8 cellular contexts compared by ENCODE assay signal in genomic region chr1:98046031-98046641, GRCh38.
A peak's percentile ranks its signal among the peaks of the same experiment; 100 is the strongest.
DNase-seq lines count a peak whose midpoint lies in the region; ATAC-seq, FAIRE-seq and TF ChIP-seq lines count a peak whose summit lies in the region.

No MANE protein-coding gene starts in this region.

- no peaks in the 10 kb centered on the region for H3K9me1 ChIP-seq in keratinocyte (ENCODE audit: control insufficient read depth, extremely low read depth, insufficient read depth, low read length)

- peak overlapping the region; percentile 48 for H3K4me3 ChIP-seq in MM.1S (ENCODE audit: low read length)
- H3K4me3 ChIP-seq in astrocyte of the cerebellum (ENCODE audit: low read depth, low read length) = peak overlapping the region; percentile 73
- peak overlapping the region; percentile 74 to 78 (median 75) for H3K4me3 ChIP-seq in keratinocyte (ENCODE audit: control insufficient read depth in 2 of 3, extremely low read depth in 1 of 3, insufficient read depth in 2 of 3, low read depth in 1 of 3, low read length in 3 of 3)

- H2AFZ ChIP-seq in MM.1S (ENCODE audit: low read length) = 0 out of 2 replicates have a peak overlapping the region, but pooled peaks have one; percentile 38
- peak overlapping the region; percentile 73 for H2AFZ ChIP-seq in keratinocyte (ENCODE audit: control insufficient read depth, low read length)

- FAIRE-seq in keratinocyte (lab: Jason Lieb, UNC) = no peak

- no peaks in the 10 kb centered on the region for H3K9me2 ChIP-seq in MM.1S (replicated peaks; ENCODE audit: insufficient read depth, low read length)

- no peaks in the 10 kb centered on the region for H3F3A ChIP-seq in MM.1S (ENCODE audit: insufficient read depth, low read length)

- H3K36me3 ChIP-seq in MM.1S (replicated peaks; ENCODE audit: insufficient read depth, low read length) = no peaks in the 10 kb centered on the region
- H3K36me3 ChIP-seq in keratinocyte (ENCODE audit: control insufficient read depth in 2 of 2, extremely low read depth in 1 of 2, insufficient read depth in 2 of 2, low read length in 2 of 2) = no peaks in the 10 kb centered on the region

- H3K79me2 ChIP-seq in MM.1S (ENCODE audit: low read length) (no peaks in the 10 kb centered on the region), keratinocyte (ENCODE audit: control insufficient read depth, insufficient read depth, low read length) (no peaks in the 10 kb centered on the region)

- H3K27me3 ChIP-seq in MM.1S (replicated peaks; ENCODE audit: insufficient read depth, low read length) (no peaks in the 10 kb centered on the region), keratinocyte (ENCODE audit: control insufficient read depth, extremely low read depth, insufficient read depth, low read length) (peaks cover 35% of the 10 kb centered on the region)

- no peak overlapping the region for H3K9ac ChIP-seq in MM.1S (ENCODE audit: low read length)
- peak overlapping the region; percentile 30 for H3K9ac ChIP-seq in keratinocyte (ENCODE audit: control insufficient read depth, extremely low read depth, insufficient read depth, low read length)

- H3K4me1 ChIP-seq in MM.1S (ENCODE audit: low read length) = no peaks in the 10 kb centered on the region
- H3K4me1 ChIP-seq in keratinocyte (ENCODE audit: control insufficient read depth, extremely low read depth, insufficient read depth, low read length) = peaks cover 6% of the 10 kb centered on the region

- no peaks in the 10 kb centered on the region for H4K20me1 ChIP-seq in MM.1S (ENCODE audit: insufficient read depth, low read length)
- H4K20me1 ChIP-seq in keratinocyte (ENCODE audit: control insufficient read depth, extremely low read depth, insufficient read depth, low read length) = no peaks in the 10 kb centered on the region

- peak overlapping the region; percentile 52; the same call in 1 of the 2 replicates for H3K4me2 ChIP-seq in MM.1S (ENCODE audit: low read depth, low read length)
- peak overlapping the region; percentile 75 for H3K4me2 ChIP-seq in keratinocyte (ENCODE audit: control insufficient read depth, extremely low read depth, insufficient read depth, low read depth, low read length)

- peak; percentile 51 for DNase-seq in D341Med (ENCODE audit: low spot score)
- no peak for DNase-seq in MM.1S
- no peak for DNase-seq in astrocyte of the cerebellum (ENCODE audit: low read depth)
- no peak for DNase-seq in keratinocyte (ENCODE audit: low read depth, low spot score)
- DNase-seq in cortex of kidney (lab: John Stamatoyannopoulos, UW) = no peak
- DNase-seq in GM10266 (ENCODE audit: extremely low spot score) = no peak

- ATAC-seq in HG02642 (IDR thresholded peaks at IDR 0.05; ENCODE audit: poor library complexity, unreplicated experiment) = no peak

- no peak overlapping the region for H3K27ac ChIP-seq in MM.1S (ENCODE audit: low read length)
- H3K27ac ChIP-seq in keratinocyte (ENCODE audit: control insufficient read depth, insufficient read depth, low read length) = no peak overlapping the region
- peak overlapping the region; percentile 45 for H3K27ac ChIP-seq in temporal lobe (ENCODE audit: low read depth, low read length)

- dilution Hi-C loops in keratinocyte (cut with MboI; ENCODE audit: extremely low pct_ligation_motif_present, low sequenced_read_pairs) = no loop called here

- H3K9me3 ChIP-seq in MM.1S (replicated peaks; ENCODE audit: insufficient read depth, low read length) (no peaks in the 10 kb centered on the region), keratinocyte (ENCODE audit: control insufficient read depth, low read depth, low read length) (no peaks in the 10 kb centered on the region)

- TF ChIP-seq CTCF in MM.1S (IDR thresholded peaks at IDR 0.05; ENCODE audit: low read length) = no peak
- TF ChIP-seq CTCF in astrocyte of the cerebellum (IDR thresholded peaks at IDR 0.05; ENCODE audit: low read depth, low read length, missing control alignments) = no peak
- TF ChIP-seq CTCF in keratinocyte (optimal IDR thresholded peaks at IDR 0.05 in 1 of 3, IDR thresholded peaks at IDR 0.05 in 1 of 3, conservative IDR thresholded peaks at IDR 0.05 in 1 of 3; ENCODE audit: extremely low read depth in 1 of 3, insufficient read depth in 2 of 3, low read length in 3 of 3) = no peak
- TF ChIP-seq CTCF in GM10266 (IDR thresholded peaks at IDR 0.05; ENCODE audit: control insufficient read depth, insufficient read depth, low read depth, missing control alignments) = no peak

- in situ Hi-C loops in astrocyte of the cerebellum (cut with HindIII; ENCODE audit: low sequenced_read_pairs) = no loop called here
